In genomic region chr4:16082424-16083216, GRCh38 we compare ENCODE assay signal across 8 cellular contexts. TPM values are rescaled to one million over a fixed set of nuclear protein-coding genes. Genes with fewer than 3 reads are reported as not detected.
A peak's percentile ranks its signal among the peaks of the same experiment; 100 is the strongest.
DNase-seq lines count a peak whose midpoint lies in the region; ATAC-seq and TF ChIP-seq lines count a peak whose summit lies in the region.

No MANE protein-coding gene starts in this region.

- H3K36me3 Mint-ChIP-seq in CD14-positive monocyte, result peaks cover 5 to 19% of the 10 kb centered on the region in 2 donors
- no peaks in the 10 kb centered on the region for H3K36me3 Mint-ChIP-seq in stimulated activated effector memory CD8-positive, alpha-beta T cell treated with anti-CD3 and anti-CD28 coated beads, Interleukin-12 subunit alpha, Interleukin-12 subunit beta, amount 100 ng/mL, for 72 hours

- peaks cover 7 to 21% (median 16%) of the 10 kb centered on the region in 7 donors for H3K9me3 Mint-ChIP-seq in CD14-positive monocyte
- no peaks in the 10 kb centered on the region for H3K9me3 Mint-ChIP-seq in stimulated activated effector memory CD8-positive, alpha-beta T cell treated with anti-CD3 and anti-CD28 coated beads, Interleukin-12 subunit alpha, Interleukin-12 subunit beta, amount 100 ng/mL, for 72 hours

- H3K27me3 ChIP-seq in MG63, result peaks cover 36% of the 10 kb centered on the region

- H3K9me3 ChIP-seq in MG63, result no peaks in the 10 kb centered on the region

- ATAC-seq in stimulated activated effector memory CD8-positive, alpha-beta T cell treated with anti-CD3 and anti-CD28 coated beads, Interleukin-12 subunit alpha, Interleukin-12 subunit beta, amount 100 ng/mL, for 72 hours, result peak; percentile 27
- no peak for ATAC-seq in HG02678 (IDR thresholded peaks at IDR 0.05; ENCODE audit: unreplicated experiment)

- DNase-seq in CD14-positive monocyte (ENCODE audit: low spot score) (no peak), MG63 (peak; percentile 31), cardiac fibroblast (ENCODE audit: low read depth in 2 of 2) (no peak), left kidney (ENCODE audit: low read depth, low spot score) (peak; percentile 95), NCI-H146 (lab: John Stamatoyannopoulos, UW) (no peak)
- DNase-seq in stimulated activated effector memory CD8-positive, alpha-beta T cell treated with anti-CD3 and anti-CD28 coated beads, Interleukin-12 subunit alpha, Interleukin-12 subunit beta, amount 100 ng/mL, for 72 hours (ENCODE audit: low spot score in 2 of 2), result no peak
- DNase-seq in activated CD4-positive, CD25-positive, alpha-beta regulatory T cell treated with anti-CD3 and anti-CD28 coated beads, Interleukin-2, amount 50 U/mL, for 72 hours, result no peak

- H3K4me3 ChIP-seq in MG63 (peak overlapping the region; percentile 25), cardiac fibroblast (replicated peaks in 1 of 2; ENCODE audit: low read depth in 2 of 2, low read length in 2 of 2) (peak overlapping the region; percentile 21 to 22)

- intact Hi-C loops in CD14-positive monocyte (cut with micrococcal nuclease), result no loop called here

- H3K27me3 Mint-ChIP-seq in CD14-positive monocyte (ENCODE audit: low read depth in 3 of 3), result peaks cover 36 to 52% (median 49%) of the 10 kb centered on the region in 3 donors

- peak overlapping the region in 4 of 7 donors; percentile 35 to 54 (median 44) for H3K27ac Mint-ChIP-seq in CD14-positive monocyte
- no peak overlapping the region for H3K27ac Mint-ChIP-seq in stimulated activated effector memory CD8-positive, alpha-beta T cell treated with anti-CD3 and anti-CD28 coated beads, Interleukin-12 subunit alpha, Interleukin-12 subunit beta, amount 100 ng/mL, for 72 hours

- H3K4me3 Mint-ChIP-seq in CD14-positive monocyte, result peak overlapping the region; percentile 85 to 97
- H3K4me3 Mint-ChIP-seq in stimulated activated effector memory CD8-positive, alpha-beta T cell treated with anti-CD3 and anti-CD28 coated beads, Interleukin-12 subunit alpha, Interleukin-12 subunit beta, amount 100 ng/mL, for 72 hours, result peak overlapping the region; percentile 51

- H3K36me3 ChIP-seq in MG63, result no peaks in the 10 kb centered on the region

- TF ChIP-seq CTCF in CD14-positive monocyte (IDR thresholded peaks at IDR 0.05) (no peak), cardiac fibroblast (IDR thresholded peaks at IDR 0.05; ENCODE audit: low read depth, low read length) (no peak)

- H3K4me1 Mint-ChIP-seq in CD14-positive monocyte, result peaks cover 45% of the 10 kb centered on the region
- H3K4me1 Mint-ChIP-seq in stimulated activated effector memory CD8-positive, alpha-beta T cell treated with anti-CD3 and anti-CD28 coated beads, Interleukin-12 subunit alpha, Interleukin-12 subunit beta, amount 100 ng/mL, for 72 hours, result peaks cover 17% of the 10 kb centered on the region

RNA-seq across cellular contexts. Expression of gene PROM1, which starts 1.2 kb away (rescaled TPM):
- polyA plus RNA-seq in CD14-positive monocyte, result not detected
- total RNA-seq in MG63 (2014; rRNA removed; shearing (Covaris generic); ENCODE audit: low replicate concordance), result not detected in 2 replicates

Comparison
In these comparisons a context has a peak if more than half of its experiments do, and no peak if none do; other contexts are left out.
1. DNase-seq: peak in MG63 (single experiment) and left kidney (single experiment); none in CD14-positive monocyte (single experiment), cardiac fibroblast (0 of 2), stimulated activated effector memory CD8-positive, alpha-beta T cell treated with anti-CD3 and anti-CD28 coated beads, Interleukin-12 subunit alpha, Interleukin-12 subunit beta, amount 100 ng/mL, for 72 hours (0 of 2), NCI-H146 (single experiment) and activated CD4-positive, CD25-positive, alpha-beta regulatory T cell treated with anti-CD3 and anti-CD28 coated beads, Interleukin-2, amount 50 U/mL, for 72 hours (single experiment).